ENCODE assay signal across 25 cellular contexts in genomic region chr13:40495620-40496001, GRCh38.
DNase-seq lines count a peak whose midpoint lies in the region; ATAC-seq and TF ChIP-seq lines count a peak whose summit lies in the region.
"Had no signal": no experiment of that assay in that cellular context is flagged by ENCODE, and none has a peak within 500 bp of the region (broad histone marks: within the 10 kb centered on the region; RNA-seq: fewer than 3 reads in every experiment).

No MANE protein-coding gene starts in this region.

- no peak for TF ChIP-seq CTCF in DOHH2 (IDR thresholded peaks at IDR 0.05; ENCODE audit: low read depth, low read length, poor library complexity, severe bottlenecking)

- CTCF ChIA-PET in activated CD4-positive, alpha-beta T cell treated with anti-CD3 and anti-CD28 coated beads, Interleukin-2, amount 10 ng/mL, durations not matched to agents 7 days and 5 days (lab: Charles Lee) = no interaction called here

- DNase-seq in activated CD4-positive, alpha-beta T cell treated with anti-CD3 and anti-CD28 coated beads, Interleukin-2, amount 10 ng/mL, durations not matched to agents 7 days and 5 days = no peak
- DNase-seq in activated CD4-positive, alpha-beta T cell treated with anti-CD3 and anti-CD28 coated beads for 4 hours = no peak
- DNase-seq in dermis microvascular lymphatic vessel endothelial cell (ENCODE audit: low read depth in 2 of 2) (peak; percentile 41 to 47), naive B cell (no peak), dermis blood vessel endothelial cell (no peak)
- DNase-seq in central memory CD4-positive, alpha-beta T cell = no peak
- DNase-seq: activated CD4-positive, alpha-beta T cell treated with anti-CD3 and anti-CD28 coated beads, Interleukin-2, amount 50 U/mL, for 4 hours; activated gamma-delta T cell treated with Interleukin-2 at 50 U/mL for 16 hours; amygdala; cortex of kidney; EL; glutamatergic neuron; HCEC 1CT; NCI-H1105 treated with DMSO at 0.1 percent for 48 hours; NCI-H2029; NCI-H2227 treated with DMSO at 0.1 percent for 48 hours; NCI-H748 treated with DMSO at 0.1 percent for 48 hours; RPMI8226; T-helper 9 cell had no signal

- H3K9me2 ChIP-seq in DOHH2 (replicated peaks; ENCODE audit: control insufficient read depth, low read length) = no peaks in the 10 kb centered on the region

- no peak overlapping the region for H3K4me3 ChIP-seq in DOHH2 (ENCODE audit: low read length)
- H3K4me3 ChIP-seq: lung, SK-N-MC, suprapubic skin had no signal

- POLR2A ChIA-PET in activated CD4-positive, alpha-beta T cell treated with anti-CD3 and anti-CD28 coated beads, Interleukin-2, amount 10 ng/mL, durations not matched to agents 7 days and 5 days (lab: Charles Lee) = interaction anchor here (0.6 kb wide), 1 partner anchor 143 kb away, joined by 3 read pairs; no protein-coding TSS in a partner anchor

- H3F3A ChIP-seq in DOHH2 (ENCODE audit: control insufficient read depth, insufficient read depth) = no peaks in the 10 kb centered on the region

- peaks cover 51% of the 10 kb centered on the region for H3K4me1 ChIP-seq in DOHH2 (ENCODE audit: control insufficient read depth, low read length)

- H3K4me1 Mint-ChIP-seq in activated CD4-positive, alpha-beta T cell treated with anti-CD3 and anti-CD28 coated beads, Interleukin-2, amount 10 ng/mL, durations not matched to agents 7 days and 5 days = peaks cover 65% of the 10 kb centered on the region
- peaks cover 56 to 72% (median 70%) of the 10 kb centered on the region in 3 donors for H3K4me1 Mint-ChIP-seq in naive B cell

- peak overlapping the region; percentile 57 for H3K4me2 ChIP-seq in DOHH2 (ENCODE audit: low read length)

- peak overlapping the region; percentile 90 for H3K27ac Mint-ChIP-seq in activated CD4-positive, alpha-beta T cell treated with anti-CD3 and anti-CD28 coated beads, Interleukin-2, amount 10 ng/mL, durations not matched to agents 7 days and 5 days
- peak overlapping the region in 2 of 6 donors; percentile 92 for H3K27ac Mint-ChIP-seq in naive B cell
- H3K27ac Mint-ChIP-seq: stimulated activated effector memory CD8-positive, alpha-beta T cell treated with anti-CD3 and anti-CD28 coated beads, Interleukin-12 subunit alpha, Interleukin-12 subunit beta, amount 100 ng/mL, for 72 hours had no signal

- no peaks in the 10 kb centered on the region for H3K36me3 ChIP-seq in DOHH2 (ENCODE audit: control insufficient read depth, low read length)
- H3K36me3 ChIP-seq: suprapubic skin had no signal

- no peaks in the 10 kb centered on the region for H3K27me3 Mint-ChIP-seq in activated CD4-positive, alpha-beta T cell treated with anti-CD3 and anti-CD28 coated beads, Interleukin-2, amount 10 ng/mL, durations not matched to agents 7 days and 5 days
- H3K27me3 Mint-ChIP-seq in naive B cell = no peaks in the 10 kb centered on the region

- ATAC-seq in naive B cell (ENCODE audit: low read depth in 2 of 2) (no peak), HG03175 (IDR thresholded peaks at IDR 0.05; ENCODE audit: unreplicated experiment) (no peak)
- ATAC-seq: stimulated activated effector memory CD8-positive, alpha-beta T cell treated with anti-CD3 and anti-CD28 coated beads, Interleukin-12 subunit alpha, Interleukin-12 subunit beta, amount 100 ng/mL, for 72 hours had no signal

- no peaks in the 10 kb centered on the region for H4K20me1 ChIP-seq in DOHH2 (ENCODE audit: control insufficient read depth, insufficient read depth, low read depth, low read length)

- H3K9me3 Mint-ChIP-seq in activated CD4-positive, alpha-beta T cell treated with anti-CD3 and anti-CD28 coated beads, Interleukin-2, amount 10 ng/mL, durations not matched to agents 7 days and 5 days = peaks cover 6% of the 10 kb centered on the region
- H3K9me3 Mint-ChIP-seq in naive B cell = no peaks in the 10 kb centered on the region
- H3K9me3 Mint-ChIP-seq: stimulated activated effector memory CD8-positive, alpha-beta T cell treated with anti-CD3 and anti-CD28 coated beads, Interleukin-12 subunit alpha, Interleukin-12 subunit beta, amount 100 ng/mL, for 72 hours had no signal

- no peaks in the 10 kb centered on the region for H3K79me2 ChIP-seq in DOHH2 (ENCODE audit: control insufficient read depth, low read length)

- H3K4me3 Mint-ChIP-seq in activated CD4-positive, alpha-beta T cell treated with anti-CD3 and anti-CD28 coated beads, Interleukin-2, amount 10 ng/mL, durations not matched to agents 7 days and 5 days = peak overlapping the region; percentile 64
- H3K4me3 Mint-ChIP-seq in naive B cell = peak overlapping the region in 7 of 8 donors; percentile 64 to 98 (median 87)
- H3K4me3 Mint-ChIP-seq: stimulated activated effector memory CD8-positive, alpha-beta T cell treated with anti-CD3 and anti-CD28 coated beads, Interleukin-12 subunit alpha, Interleukin-12 subunit beta, amount 100 ng/mL, for 72 hours had no signal

- H3K27ac ChIP-seq in DOHH2 (ENCODE audit: low read depth, low read length) = no peak overlapping the region
- H3K27ac ChIP-seq: SK-N-MC, suprapubic skin had no signal

- H3K27me3 ChIP-seq in DOHH2 (ENCODE audit: control insufficient read depth, low read length) = no peaks in the 10 kb centered on the region
- H3K27me3 ChIP-seq: suprapubic skin had no signal

- no peaks in the 10 kb centered on the region for H3K9me3 ChIP-seq in DOHH2 (ENCODE audit: control insufficient read depth, insufficient read depth, low read length)
- H3K9me3 ChIP-seq: suprapubic skin had no signal

- peaks cover 2% of the 10 kb centered on the region for H3K36me3 Mint-ChIP-seq in activated CD4-positive, alpha-beta T cell treated with anti-CD3 and anti-CD28 coated beads, Interleukin-2, amount 10 ng/mL, durations not matched to agents 7 days and 5 days (ENCODE audit: low read depth)
- peaks cover 0 to 10% of the 10 kb centered on the region in 2 donors for H3K36me3 Mint-ChIP-seq in naive B cell
- H3K36me3 Mint-ChIP-seq: stimulated activated effector memory CD8-positive, alpha-beta T cell treated with anti-CD3 and anti-CD28 coated beads, Interleukin-12 subunit alpha, Interleukin-12 subunit beta, amount 100 ng/mL, for 72 hours had no signal

Comparison
In these comparisons a context has a peak if more than half of its experiments do, and no peak if none do; other contexts are left out.
1. DNase-seq: peak in dermis microvascular lymphatic vessel endothelial cell (2 of 2); none in activated CD4-positive, alpha-beta T cell treated with anti-CD3 and anti-CD28 coated beads, Interleukin-2, amount 10 ng/mL, durations not matched to agents 7 days and 5 days (single experiment), activated CD4-positive, alpha-beta T cell treated with anti-CD3 and anti-CD28 coated beads for 4 hours (0 of 2), naive B cell (single experiment), central memory CD4-positive, alpha-beta T cell (single experiment) and dermis blood vessel endothelial cell (single experiment).